2 cellular contexts compared by ENCODE assay signal in the genomic region with DNA sequence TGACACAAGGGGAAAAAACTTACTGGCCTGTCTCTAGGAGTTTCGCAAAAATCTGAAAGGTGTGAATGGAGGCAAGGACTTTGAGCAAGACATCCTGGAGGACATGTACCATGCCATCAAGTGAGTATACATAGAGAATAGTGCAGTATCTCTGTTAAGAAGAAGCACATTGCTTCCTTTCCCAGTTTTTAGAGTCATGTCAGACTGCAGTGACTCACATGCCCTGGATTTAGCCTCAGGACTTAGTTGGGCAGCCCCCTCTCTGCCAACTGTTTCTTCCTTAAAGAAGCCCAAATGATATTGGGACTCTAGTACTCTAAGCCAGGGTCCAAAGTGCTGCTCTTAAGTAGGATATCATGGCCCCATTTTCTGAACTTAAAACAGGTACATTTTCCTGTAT.
TF ChIP-seq lines count a peak whose summit lies in the region.

No MANE protein-coding gene starts in this region.

TF ChIP-seq in A549, 52 proteins besides CTCF, POLR2A, EP300 and RAD21:
- no peak for TF ChIP-seq TFCP2L1 (CRISPR knock-in tag; IDR thresholded peaks at IDR 0.05)
- TF ChIP-seq FOSB (CRISPR knock-in tag; IDR thresholded peaks at IDR 0.05): no peak
- no peak for TF ChIP-seq RCOR1 (IDR thresholded peaks at IDR 0.05; ENCODE audit: low read depth, low read length)
- no peak for TF ChIP-seq FOXS1 (CRISPR knock-in tag; IDR thresholded peaks at IDR 0.05)
- no peak for TF ChIP-seq E2F6 (IDR thresholded peaks at IDR 0.05; ENCODE audit: borderline replicate concordance, low read depth)
- TF ChIP-seq ZFP36 (IDR thresholded peaks at IDR 0.05; ENCODE audit: borderline replicate concordance, partially characterized antibody): no peak

TF ChIP-seq in HCT116, 20 proteins besides CTCF, POLR2A, EP300 and RAD21:
- TF ChIP-seq EZH2 (IDR thresholded peaks at IDR 0.05) (no peak), CBX3 (IDR thresholded peaks at IDR 0.05; ENCODE audit: low read depth) (no peak), SIN3A (IDR thresholded peaks at IDR 0.05; ENCODE audit: low read depth) (no peak), EZH2phosphoT487 (IDR thresholded peaks at IDR 0.05; ENCODE audit: borderline replicate concordance) (no peak)
- TF ChIP-seq, protein P1, sequence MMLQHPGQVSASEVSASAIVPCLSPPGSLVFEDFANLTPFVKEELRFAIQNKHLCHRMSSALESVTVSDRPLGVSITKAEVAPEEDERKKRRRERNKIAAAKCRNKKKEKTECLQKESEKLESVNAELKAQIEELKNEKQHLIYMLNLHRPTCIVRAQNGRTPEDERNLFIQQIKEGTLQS (IDR thresholded peaks at IDR 0.05): no peak
